21 cellular contexts compared by ENCODE assay signal in the genomic region with DNA sequence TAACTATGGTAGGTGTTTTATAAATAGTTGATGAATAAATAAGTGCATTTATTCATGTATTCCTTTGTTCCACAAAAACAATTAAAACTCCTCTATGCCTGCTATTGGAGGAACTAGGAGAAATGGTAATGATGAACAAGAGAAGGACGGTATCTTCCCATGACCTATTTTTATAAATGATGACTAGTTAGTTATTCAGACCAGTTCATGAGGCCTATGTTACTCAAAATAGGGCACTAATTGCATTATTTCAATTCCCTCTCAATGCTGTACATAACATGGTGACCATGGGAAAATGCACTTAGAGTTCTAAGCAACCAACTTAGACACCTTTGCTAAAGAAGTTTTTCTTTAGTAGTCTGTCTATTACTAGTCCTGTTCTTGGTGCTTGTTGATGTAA. TPM values are rescaled to one million over a fixed set of nuclear protein-coding genes. Genes with fewer than 3 reads are reported as not detected.
"Had no signal": no experiment of that assay in that cellular context is flagged by ENCODE, and none has a peak within 500 bp of the region (broad histone marks: within the 10 kb centered on the region; RNA-seq: fewer than 3 reads in every experiment).

No MANE protein-coding gene starts in this region.

- H3K4me1 ChIP-seq: ascending aorta, neural progenitor cell, upper lobe of left lung had no signal

- DNase-seq: activated CD4-positive, alpha-beta T cell treated with anti-CD3 and anti-CD28 coated beads for 1 hour; activated gamma-delta T cell treated with Interleukin-2 at 50 U/mL for 16 hours; activated T-cell treated with anti-CD3 and anti-CD28 coated beads, Interleukin-2, amount 50 U/mL, for 1 hour; cerebellar nuclear complex; endodermal cell; glutamatergic neuron; immature natural killer cell; left lung; naive thymus-derived CD8-positive, alpha-beta T cell; posterior cingulate gyrus; retina; stimulated activated CD4-positive, alpha-beta T cell treated with anti-CD3 and anti-CD28 coated beads, Interleukin-4, amount 100 ng/mL, for 4 hours; stimulated activated naive CD8-positive, alpha-beta T cell treated with anti-CD3 and anti-CD28 coated beads, Interleukin-15, Interleukin-2, amounts not matched to agents 100 U/mL and 50 U/mL, for 24 hours; T-cell; upper lobe of left lung had no signal

- H3K27ac ChIP-seq: ascending aorta, coronary artery, hepatocyte, left lung, neural progenitor cell, upper lobe of left lung had no signal

- H3K27me3 ChIP-seq: ascending aorta, hepatocyte, left lung, neural progenitor cell, upper lobe of left lung had no signal

- ATAC-seq: naive thymus-derived CD8-positive, alpha-beta T cell; T-cell had no signal

RNA-seq across cellular contexts. Expression of a gene that starts 53.1 kb away (rescaled TPM):
- total RNA-seq: ascending aorta, epithelial cell of proximal tubule, lung microvascular endothelial cell had no signal
